In the genomic region with DNA sequence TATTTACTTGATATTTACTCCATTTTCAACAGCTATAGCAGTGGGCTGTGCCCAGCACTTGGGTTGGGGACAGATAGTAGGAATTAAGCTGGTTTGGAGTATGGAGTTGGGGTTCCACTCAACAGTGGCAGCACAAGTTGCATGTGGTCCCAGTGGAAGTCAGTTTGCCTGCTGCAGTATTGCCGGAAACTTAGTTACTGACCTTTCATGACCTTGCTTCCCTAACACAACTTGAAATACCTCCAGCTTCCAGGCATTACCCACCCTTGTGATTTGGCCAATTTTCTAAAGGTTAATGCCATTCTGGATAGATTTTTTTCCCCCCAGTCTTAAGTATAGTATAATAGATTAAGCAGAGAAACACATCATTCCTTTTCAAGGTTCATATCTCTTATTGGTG, we compare ENCODE assay signal across 27 cellular contexts.
"Had no signal": no experiment of that assay in that cellular context is flagged by ENCODE, and none has a peak within 500 bp of the region (broad histone marks: within the 10 kb centered on the region; RNA-seq: fewer than 3 reads in every experiment).

No MANE protein-coding gene starts in this region.

- H3K27ac ChIP-seq: lower lobe of right lung, ovary, right atrium auricular region, right lobe of liver, tibial nerve, upper lobe of left lung, vagina had no signal

- H3K4me3 Mint-ChIP-seq: mesothelial cell of epicardium; naive B cell; natural killer cell; nephron progenitor cell; stimulated activated memory B cell treated with anti-CD40 and anti-IgM and Interleukin-4, amounts not matched to agents 10 μg/mL and 1 μg/mL and 100 μg/mL, for 72 hours; stimulated activated naive CD8-positive, alpha-beta T cell treated with anti-CD3 and anti-CD28 coated beads, Interleukin-15, amount 100 ng/mL, for 72 hours had no signal

- H3K27me3 ChIP-seq: ovary, right atrium auricular region, right lobe of liver, tibial nerve, upper lobe of left lung, vagina had no signal

- H3K36me3 ChIP-seq: lower lobe of right lung, ovary, right atrium auricular region, right lobe of liver, tibial nerve, upper lobe of left lung, vagina had no signal

- DNase-seq: kidney glomerular epithelial cell; left cardiac atrium; left ventricle myocardium superior; lower lobe of right lung; mesendoderm; naive B cell; natural killer cell; nephron progenitor cell; ovary; right lobe of liver; stimulated activated CD4-positive, alpha-beta T cell treated with anti-CD3 and anti-CD28 coated beads, Interleukin-1b, Interleukin-23, amount 100 ng/mL, for 48 hours; stimulated activated CD4-positive, alpha-beta T cell treated with anti-CD3 and anti-CD28 coated beads, Interleukin-2, amount 100 ng/mL, for 48 hours; stimulated activated CD4-positive, alpha-beta T cell treated with anti-CD3 and anti-CD28 coated beads, Interleukin-4, amount 100 ng/mL, for 4 hours; stimulated activated CD8-positive, alpha-beta memory T cell treated with anti-CD3 and anti-CD28 coated beads, Interleukin-4, amount 100 ng/mL, for 48 hours; stimulated activated naive CD4-positive, alpha-beta T cell treated with Interleukin-2 at 50 U/mL for 16 hours; stimulated activated naive CD8-positive, alpha-beta T cell treated with anti-CD3 and anti-CD28 coated beads, Interleukin-15, amount 100 ng/mL, for 72 hours; substantia nigra; upper lobe of left lung had no signal

- FAIRE-seq: keratinocyte had no signal

- H3K4me2 ChIP-seq: smooth muscle cell had no signal

- ATAC-seq: left cardiac atrium; left lobe of liver; left ventricle myocardium superior; lower lobe of right lung; natural killer cell; right lobe of liver; stimulated activated memory B cell treated with anti-CD40 and anti-IgM and Interleukin-4, amounts not matched to agents 10 μg/mL and 1 μg/mL and 100 μg/mL, for 72 hours; stimulated activated naive CD8-positive, alpha-beta T cell treated with anti-CD3 and anti-CD28 coated beads, Interleukin-15, amount 100 ng/mL, for 72 hours had no signal

- H3K9me3 ChIP-seq: lower lobe of right lung, ovary, right atrium auricular region, right lobe of liver, tibial nerve, upper lobe of left lung, vagina had no signal

- H3K27me3 Mint-ChIP-seq: naive B cell; progenitor cell of endocrine pancreas; stimulated activated memory B cell treated with anti-CD40 and anti-IgM and Interleukin-4, amounts not matched to agents 10 μg/mL and 1 μg/mL and 100 μg/mL, for 72 hours; stimulated activated naive CD8-positive, alpha-beta T cell treated with anti-CD3 and anti-CD28 coated beads, Interleukin-15, amount 100 ng/mL, for 72 hours had no signal

- H3K4me1 ChIP-seq: lower lobe of right lung, right atrium auricular region, right lobe of liver, tibial nerve, upper lobe of left lung, vagina had no signal

- H3K27ac Mint-ChIP-seq: mesothelial cell of epicardium; natural killer cell; nephron progenitor cell; progenitor cell of endocrine pancreas; stimulated activated memory B cell treated with anti-CD40 and anti-IgM and Interleukin-4, amounts not matched to agents 10 μg/mL and 1 μg/mL and 100 μg/mL, for 72 hours; stimulated activated naive CD8-positive, alpha-beta T cell treated with anti-CD3 and anti-CD28 coated beads, Interleukin-15, amount 100 ng/mL, for 72 hours had no signal

- H3K9me3 Mint-ChIP-seq: mesothelial cell of epicardium; natural killer cell; nephron progenitor cell; stimulated activated memory B cell treated with anti-CD40 and anti-IgM and Interleukin-4, amounts not matched to agents 10 μg/mL and 1 μg/mL and 100 μg/mL, for 72 hours; stimulated activated naive CD8-positive, alpha-beta T cell treated with anti-CD3 and anti-CD28 coated beads, Interleukin-15, amount 100 ng/mL, for 72 hours had no signal

- H3K36me3 Mint-ChIP-seq: naive B cell, natural killer cell had no signal

- H3K4me3 ChIP-seq: lower lobe of right lung, ovary, right atrium auricular region, right lobe of liver, smooth muscle cell, tibial nerve, upper lobe of left lung, vagina had no signal
